In genomic region chr19:39539519-39540332, GRCh38 we compare ENCODE assay signal across 8 cellular contexts. TPM values are rescaled to one million over a fixed set of nuclear protein-coding genes. Genes with fewer than 3 reads are reported as not detected.
DNase-seq lines count a peak whose midpoint lies in the region; ATAC-seq and TF ChIP-seq lines count a peak whose summit lies in the region.

EID2 (minus strand) TSS chr19:39540161; CDS start chr19:39540079, 82 bp downstream.

- peaks cover 2% of the 10 kb centered on the region for H3K27me3 Mint-ChIP-seq in activated CD8-positive, alpha-beta memory T cell treated with anti-CD3 and anti-CD28 coated beads, Interleukin-2, amount 10 ng/mL, durations not matched to agents 7 days and 5 days
- peaks cover 2% of the 10 kb centered on the region for H3K27me3 Mint-ChIP-seq in endodermal cell (ENCODE audit: insufficient read depth)

- H4K8ac ChIP-seq in mesendoderm (ENCODE audit: low read depth, low read length), result peak within 1 kb of the TSS; percentile 17

- peaks cover 14% of the 10 kb centered on the region for H3K36me3 Mint-ChIP-seq in activated CD8-positive, alpha-beta memory T cell treated with anti-CD3 and anti-CD28 coated beads, Interleukin-2, amount 10 ng/mL, durations not matched to agents 7 days and 5 days
- no peaks in the 10 kb centered on the region for H3K36me3 Mint-ChIP-seq in endodermal cell (ENCODE audit: low read depth)

- H3K9ac ChIP-seq in endodermal cell (ENCODE audit: extremely low read depth, low read length, poor library complexity, severe bottlenecking) (peak within 1 kb of the TSS; percentile 99), mesendoderm (ENCODE audit: low read length) (peak within 1 kb of the TSS; percentile 97)

- CTCF ChIA-PET in activated CD8-positive, alpha-beta memory T cell treated with anti-CD3 and anti-CD28 coated beads, Interleukin-2, amount 10 ng/mL, durations not matched to agents 7 days and 5 days (lab: Charles Lee), result interaction anchor here (0.6 to 1.9 kb wide), 12 partner anchors 11 to 961 kb away, joined by 3 to 6 read pairs (median 4); partner anchors contain the start of genes GMFG, RPS16 and SUPT5H

- peak; percentile 66 for ATAC-seq in GM21367 (IDR thresholded peaks at IDR 0.05; ENCODE audit: unreplicated experiment)
- ATAC-seq in activated CD8-positive, alpha-beta memory T cell treated with anti-CD3 and anti-CD28 coated beads, Interleukin-2, amount 10 ng/mL, durations not matched to agents 7 days and 5 days, result peak; percentile 95

- peak within 1 kb of the TSS; percentile 85 for H2BK5ac ChIP-seq in mesendoderm (ENCODE audit: low read length)

- peak within 1 kb of the TSS; percentile 7 for H2BK120ac ChIP-seq in mesendoderm (ENCODE audit: low read depth, low read length)

- H4K5ac ChIP-seq in mesendoderm (ENCODE audit: low read length), result no peak within 1 kb of the TSS

- no peaks in the 10 kb centered on the region for H3K79me1 ChIP-seq in mesendoderm (ENCODE audit: low read length)

- H3K4me1 Mint-ChIP-seq in activated CD8-positive, alpha-beta memory T cell treated with anti-CD3 and anti-CD28 coated beads, Interleukin-2, amount 10 ng/mL, durations not matched to agents 7 days and 5 days, result peaks cover 46% of the 10 kb centered on the region
- peaks cover 24% of the 10 kb centered on the region for H3K4me1 Mint-ChIP-seq in endodermal cell

- H3K4me1 ChIP-seq in endodermal cell (ENCODE audit: control insufficient read depth, insufficient read depth, low read length), result no peaks in the 10 kb centered on the region
- H3K4me1 ChIP-seq in mesendoderm (ENCODE audit: control insufficient read depth, low read depth, low read length), result peaks cover 2% of the 10 kb centered on the region

- peak within 1 kb of the TSS; percentile 77 for H3K18ac ChIP-seq in mesendoderm (ENCODE audit: low read length)

- peak within 1 kb of the TSS; percentile 84 for H3K4me3 Mint-ChIP-seq in activated CD8-positive, alpha-beta memory T cell treated with anti-CD3 and anti-CD28 coated beads, Interleukin-2, amount 10 ng/mL, durations not matched to agents 7 days and 5 days
- peak within 1 kb of the TSS; percentile 87 for H3K4me3 Mint-ChIP-seq in endodermal cell

- H3K27me3 ChIP-seq in endodermal cell (ENCODE audit: control insufficient read depth, insufficient read depth, low read length, poor library complexity, severe bottlenecking) (no peaks in the 10 kb centered on the region), mesendoderm (ENCODE audit: insufficient read depth, low read length, poor library complexity) (no peaks in the 10 kb centered on the region)

- H3K79me2 ChIP-seq in mesendoderm (ENCODE audit: control insufficient read depth, insufficient read depth, low read length), result no peaks in the 10 kb centered on the region

- H3K9me3 Mint-ChIP-seq in activated CD8-positive, alpha-beta memory T cell treated with anti-CD3 and anti-CD28 coated beads, Interleukin-2, amount 10 ng/mL, durations not matched to agents 7 days and 5 days (ENCODE audit: low read depth), result no peaks in the 10 kb centered on the region
- no peaks in the 10 kb centered on the region for H3K9me3 Mint-ChIP-seq in endodermal cell

- H3K4ac ChIP-seq in mesendoderm (ENCODE audit: low read depth, low read length), result peak within 1 kb of the TSS; percentile 83

- no peak within 1 kb of the TSS for H2AK5ac ChIP-seq in mesendoderm (ENCODE audit: low read length)

- no peak within 1 kb of the TSS for H2BK15ac ChIP-seq in mesendoderm (replicated peaks; ENCODE audit: low read depth)

- DNase-seq in COR-L47 (lab: John Stamatoyannopoulos, UW), result peak; percentile 88
- peak in 74 of 76 experiments; percentile 43 to 97 (median 91) for DNase-seq in HUDEP-2 (lab: John Stamatoyannopoulos, UW; ENCODE audit: unreplicated experiment in 76 of 76)
- DNase-seq in NOMO-1 treated with dmso at 0.1 percent for 144 hours (lab: John Stamatoyannopoulos, UW; ENCODE audit: unreplicated experiment), result peak; percentile 92
- peak; percentile 96 for DNase-seq in activated CD8-positive, alpha-beta memory T cell treated with anti-CD3 and anti-CD28 coated beads, Interleukin-2, amount 10 ng/mL, durations not matched to agents 7 days and 5 days
- DNase-seq in endodermal cell, result peak; percentile 96
- DNase-seq in mesendoderm, result peak; percentile 92
- peak; percentile 88 for DNase-seq in stimulated activated CD8-positive, alpha-beta memory T cell treated with anti-CD3 and anti-CD28 coated beads, Interleukin-15, amount 100 ng/mL, for 1 hour (ENCODE audit: low read depth)

- H3K27ac Mint-ChIP-seq in activated CD8-positive, alpha-beta memory T cell treated with anti-CD3 and anti-CD28 coated beads, Interleukin-2, amount 10 ng/mL, durations not matched to agents 7 days and 5 days, result peak within 1 kb of the TSS; percentile 91
- H3K27ac Mint-ChIP-seq in endodermal cell, result peak within 1 kb of the TSS; percentile 98

- H3K4me3 ChIP-seq in endodermal cell (ENCODE audit: low read length) (peak within 1 kb of the TSS; percentile 95), mesendoderm (ENCODE audit: low read length) (peak within 1 kb of the TSS; percentile 85)

- H3K27ac ChIP-seq in endodermal cell (ENCODE audit: low read depth, low read length), result peak within 1 kb of the TSS; percentile 85
- peak within 1 kb of the TSS; percentile 88 for H3K27ac ChIP-seq in mesendoderm (ENCODE audit: low read depth, low read length)

- peak within 1 kb of the TSS; percentile 71 for H3K4me2 ChIP-seq in mesendoderm (ENCODE audit: low read length)

- 0% methylated on average over 39 to 84 of the region's 84 CpGs for WGBS in endodermal cell (ENCODE audit: insufficient coverage in 1 of 2, insufficient read length in 1 of 2), 2 experiments
- WGBS in mesendoderm (ENCODE audit: extremely low coverage, insufficient coverage, low lambda C conversion rate), result no CpG with 5 or more reads among the region's 84 CpGs

- H3K56ac ChIP-seq in mesendoderm (ENCODE audit: low read length), result peak within 1 kb of the TSS; percentile 100

- no peaks in the 10 kb centered on the region for H3K9me3 ChIP-seq in endodermal cell (ENCODE audit: control insufficient read depth, low read length)

- H3K36me3 ChIP-seq in endodermal cell (ENCODE audit: control insufficient read depth, insufficient read depth, low read length) (peaks cover 5% of the 10 kb centered on the region), mesendoderm (ENCODE audit: control insufficient read depth, insufficient read depth, low read length) (no peaks in the 10 kb centered on the region)

- TF ChIP-seq CTCF in endodermal cell (conservative IDR thresholded peaks at IDR 0.05), result peak; percentile 81

- H3K23ac ChIP-seq in mesendoderm (ENCODE audit: low read length), result peak within 1 kb of the TSS; percentile 95

RNA-seq across cellular contexts. Expression of gene EID2, which starts in this region (rescaled TPM):
- total RNA-seq in activated CD8-positive, alpha-beta memory T cell treated with anti-CD3 and anti-CD28 coated beads, Interleukin-2, amount 10 ng/mL, durations not matched to agents 7 days and 5 days, result 10 to 100 TPM; 15.1 to 16.3 TPM
- 10 to 100 TPM; 24.0 to 29.7 TPM for total RNA-seq in endodermal cell
- 28.3 TPM for polyA plus RNA-seq in endodermal cell (2013, experiment 1 of 2)
- 28.5 TPM for polyA plus RNA-seq in endodermal cell (2013, experiment 2 of 2)
- polyA plus RNA-seq in mesendoderm (2013, experiment 1 of 2), result 21.4 TPM
- 21.7 TPM for polyA plus RNA-seq in mesendoderm (2013, experiment 2 of 2)

Comparison
In these comparisons a context has a peak if more than half of its experiments do, and no peak if none do; other contexts are left out.
1. Peak in every context shown above with its lines: DNase-seq, ATAC-seq, H3K4me3 ChIP-seq and H3K27ac ChIP-seq.